Comparison of ENCODE assay signal across 8 cellular contexts in genomic region chr22:17830041-17830961, GRCh38. TPM values are rescaled to one million over a fixed set of nuclear protein-coding genes. Genes with fewer than 3 reads are reported as not detected.
A peak's percentile ranks its signal among the peaks of the same experiment; 100 is the strongest.
DNase-seq lines count a peak whose midpoint lies in the region; ATAC-seq and TF ChIP-seq lines count a peak whose summit lies in the region.

No MANE protein-coding gene starts in this region.

- H3K4me1 ChIP-seq in liver (ENCODE audit: control insufficient read depth in 4 of 4, insufficient read depth in 4 of 4, low read length in 3 of 4) = peaks cover 1 to 50% (median 39%) of the 10 kb centered on the region in 4 donors

- DNase-seq in DMS153 (lab: John Stamatoyannopoulos, UW) = peak; percentile 57
- peak; percentile 83 to 99 for DNase-seq in NCI-H524 (lab: John Stamatoyannopoulos, UW)
- peak; percentile 80 for DNase-seq in activated CD4-positive, alpha-beta T cell treated with anti-CD3 and anti-CD28 coated beads, Interleukin-2, amount 50 U/mL, for 1 hour
- peak; percentile 89 for DNase-seq in dermis blood vessel endothelial cell
- peak; percentile 79 for DNase-seq in stimulated activated CD4-positive, alpha-beta T cell treated with anti-CD3 and anti-CD28 coated beads, Interleukin-4, amount 100 ng/mL, for 1 hour

- no peaks in the 10 kb centered on the region for H3K9me3 ChIP-seq in liver (ENCODE audit: control insufficient read depth in 4 of 4, low read length in 3 of 4)

- H3K36me3 ChIP-seq in liver (ENCODE audit: control insufficient read depth in 4 of 4, insufficient read depth in 3 of 4, low read depth in 1 of 4, low read length in 3 of 4) = peaks cover 2 to 24% (median 13%) of the 10 kb centered on the region in 4 donors

- WGBS in liver = 41% methylated on average over 31 of the region's 31 CpGs

- no peak overlapping the region for H3K9ac ChIP-seq in liver (ENCODE audit: low read depth in 1 of 2, low read length in 2 of 2)

- no peaks in the 10 kb centered on the region for H3K27me3 ChIP-seq in liver (ENCODE audit: control insufficient read depth in 4 of 4, insufficient read depth in 4 of 4, low read length in 3 of 4)

- ATAC-seq in HG02884 (IDR thresholded peaks at IDR 0.05; ENCODE audit: unreplicated experiment) = peak; percentile 43
- no peak for ATAC-seq in HG03439 (IDR thresholded peaks at IDR 0.05; ENCODE audit: unreplicated experiment)

- peak; percentile 99 for TF ChIP-seq CTCF in liver (IDR thresholded peaks at IDR 0.05; ENCODE audit: low read depth, low read length, missing input control)

- H3K27ac ChIP-seq in liver (ENCODE audit: low read depth in 1 of 2, low read length in 2 of 2) = peak overlapping the region; percentile 11 to 29

- peak; percentile 99 to 100 for TF ChIP-seq RAD21 in liver (IDR thresholded peaks at IDR 0.05)

- H3K4me3 ChIP-seq in liver (ENCODE audit: low read depth in 1 of 3, low read length in 3 of 3) = no peak overlapping the region

TF ChIP-seq in liver, 16 proteins besides CTCF, POLR2A, EP300 and RAD21:
- TF ChIP-seq HNF4A (conservative IDR thresholded peaks at IDR 0.05) = peak in 1 of 2 donors; percentile 21
- TF ChIP-seq RXRA (IDR thresholded peaks at IDR 0.05) = peak in 1 of 2 donors; percentile 50
- TF ChIP-seq HNF4G (IDR thresholded peaks at IDR 0.05) = no peak

RNA-seq across cellular contexts. Expression of gene BID, which starts 56.0 kb away (rescaled TPM):
- total RNA-seq in dermis blood vessel endothelial cell (45.3 and 79.7 TPM in 2 replicates), liver (10 to 100 TPM; 28.7 to 44.5 TPM)
- 10 to 100 TPM; 60.7 to 66.9 TPM for polyA plus RNA-seq in liver
